In genomic region chr18:54684786-54685185, GRCh38 we compare ENCODE assay signal across 12 cellular contexts.
DNase-seq lines count a peak whose midpoint lies in the region; TF ChIP-seq lines count a peak whose summit lies in the region.
"Had no signal": no experiment of that assay in that cellular context is flagged by ENCODE, and none has a peak within 500 bp of the region (broad histone marks: within the 10 kb centered on the region; RNA-seq: fewer than 3 reads in every experiment).

No MANE protein-coding gene starts in this region.

- H3K4me1 Mint-ChIP-seq in endothelial cell (ENCODE audit: unreplicated experiment) (no peaks in the 10 kb centered on the region), mesothelial cell of epicardium (peaks cover 5% of the 10 kb centered on the region)
- H3K4me1 Mint-ChIP-seq: CD14-positive monocyte had no signal

- H2AFZ ChIP-seq in mesenchymal stem cell (ENCODE audit: low read depth, low read length), result no peak overlapping the region

- no peak overlapping the region for H3K14ac ChIP-seq in mesenchymal stem cell (ENCODE audit: low read length in 2 of 2)

- H3K27ac Mint-ChIP-seq in endothelial cell (ENCODE audit: unreplicated experiment) (no peak overlapping the region), mesothelial cell of epicardium (no peak overlapping the region)
- H3K27ac Mint-ChIP-seq: CD14-positive monocyte had no signal

- H3K27me3 Mint-ChIP-seq in endothelial cell (ENCODE audit: unreplicated experiment), result no peaks in the 10 kb centered on the region
- no peaks in the 10 kb centered on the region for H3K27me3 Mint-ChIP-seq in mesothelial cell of epicardium (ENCODE audit: low read depth)

- CTCF ChIA-PET in HEK293T (lab: Yijun Ruan, JAX), result no interaction called here

- H2BK5ac ChIP-seq in mesenchymal stem cell (ENCODE audit: low read depth, low read length, poor library complexity, severe bottlenecking), result no peak overlapping the region

- H3K36me3 ChIP-seq in mesenchymal stem cell (ENCODE audit: control insufficient read depth in 1 of 2, insufficient read depth in 2 of 2, low read depth in 1 of 2, low read length in 2 of 2) (no peaks in the 10 kb centered on the region), tibial artery (no peaks in the 10 kb centered on the region)
- H3K36me3 ChIP-seq: uterus had no signal

- no peak overlapping the region for H2AK5ac ChIP-seq in mesenchymal stem cell (ENCODE audit: low read length, severe bottlenecking)

- H3K4me3 ChIP-seq in AG10803 (ENCODE audit: low read length) (no peak overlapping the region), mesenchymal stem cell (ENCODE audit: insufficient read depth in 1 of 2, low read depth in 1 of 2, low read length in 2 of 2) (peak overlapping the region in 1 of 2 experiments; percentile 41), tibial artery (no peak overlapping the region)
- H3K4me3 ChIP-seq: smooth muscle cell, uterus had no signal

- no peak overlapping the region for H2BK120ac ChIP-seq in mesenchymal stem cell (ENCODE audit: low read depth, low read length)

- H4K8ac ChIP-seq in mesenchymal stem cell (ENCODE audit: low read length), result no peak overlapping the region

- TF ChIP-seq CTCF in AG10803 (conservative IDR thresholded peaks at IDR 0.05; ENCODE audit: low read length) (no peak), endothelial cell (IDR thresholded peaks at IDR 0.05; ENCODE audit: unreplicated experiment) (no peak), tibial artery (IDR thresholded peaks at IDR 0.05) (no peak), mesothelial cell of epicardium (IDR thresholded peaks at IDR 0.05; ENCODE audit: unreplicated experiment) (no peak)

- no peak overlapping the region for H3K23ac ChIP-seq in mesenchymal stem cell (ENCODE audit: low read length in 2 of 2)

- H3K36me3 Mint-ChIP-seq in endothelial cell (ENCODE audit: low read depth, unreplicated experiment) (no peaks in the 10 kb centered on the region), mesothelial cell of epicardium (no peaks in the 10 kb centered on the region)
- H3K36me3 Mint-ChIP-seq: CD14-positive monocyte had no signal

- 3% methylated on average over 4 of the region's 6 CpGs for WGBS in mesenchymal stem cell

- intact Hi-C loops in tibial artery (cut with DNase I; ENCODE audit: low total_unique reads), result no loop called here

- H3K4me2 ChIP-seq in mesenchymal stem cell (ENCODE audit: low read length, poor library complexity, severe bottlenecking), result no peak overlapping the region
- H3K4me2 ChIP-seq: smooth muscle cell had no signal

- H2BK12ac ChIP-seq in mesenchymal stem cell (ENCODE audit: low read length in 2 of 2), result no peak overlapping the region

- H3K4me1 ChIP-seq in mesenchymal stem cell (ENCODE audit: control insufficient read depth, insufficient read depth, low read depth, low read length), result no peaks in the 10 kb centered on the region
- no peaks in the 10 kb centered on the region for H3K4me1 ChIP-seq in tibial artery
- H3K4me1 ChIP-seq: uterus had no signal

- H3K4me3 Mint-ChIP-seq in endothelial cell (ENCODE audit: unreplicated experiment) (no peak overlapping the region), mesothelial cell of epicardium (no peak overlapping the region)

- peak overlapping the region; percentile 53 for H3K9ac ChIP-seq in mesenchymal stem cell (ENCODE audit: low read length)

- no peak overlapping the region for H3K4ac ChIP-seq in mesenchymal stem cell (ENCODE audit: low read depth in 1 of 2, low read length in 2 of 2)

- no peak overlapping the region for H2BK15ac ChIP-seq in mesenchymal stem cell (ENCODE audit: low read depth, poor library complexity, severe bottlenecking)

- H4K91ac ChIP-seq in mesenchymal stem cell (ENCODE audit: low read length), result no peak overlapping the region

- no peak overlapping the region for H3K18ac ChIP-seq in mesenchymal stem cell (ENCODE audit: low read depth in 1 of 2, low read length in 2 of 2)

- DNase-seq in AG10803 (ENCODE audit: low read depth) (peak; percentile 29), HEK293T (ENCODE audit: extremely low spot score) (peak; percentile 18), endothelial cell (ENCODE audit: low spot score) (peak; percentile 22), mesenchymal stem cell (peak; percentile 88), tibial artery (no peak), HT-29 (ENCODE audit: low spot score) (no peak), mesothelial cell of epicardium (ENCODE audit: low spot score in 2 of 2, unreplicated experiment in 2 of 2) (no peak), NCI-H226 (no peak)
- DNase-seq: NCI-H187 treated with DMSO at 0.1 percent for 48 hours, uterus had no signal

- no peaks in the 10 kb centered on the region for H3K79me1 ChIP-seq in mesenchymal stem cell (replicated peaks; ENCODE audit: low read length, poor library complexity, severe bottlenecking)

- POLR2A ChIA-PET in HEK293T (lab: Yijun Ruan, JAX), result no interaction called here

- H3K27me3 ChIP-seq in mesenchymal stem cell (ENCODE audit: control insufficient read depth in 1 of 2, insufficient read depth in 1 of 2, low read length in 2 of 2) (no peaks in the 10 kb centered on the region), tibial artery (no peaks in the 10 kb centered on the region)
- H3K27me3 ChIP-seq: uterus had no signal

- H3K9me3 Mint-ChIP-seq in endothelial cell (ENCODE audit: unreplicated experiment) (no peaks in the 10 kb centered on the region), mesothelial cell of epicardium (peaks cover 4% of the 10 kb centered on the region)

- no peaks in the 10 kb centered on the region for H3K9me3 ChIP-seq in mesenchymal stem cell (ENCODE audit: control insufficient read depth, low read length)
- no peaks in the 10 kb centered on the region for H3K9me3 ChIP-seq in tibial artery
- H3K9me3 ChIP-seq: uterus had no signal

- H3K27ac ChIP-seq in mesenchymal stem cell (ENCODE audit: low read length, poor library complexity, severe bottlenecking) (no peak overlapping the region), tibial artery (no peak overlapping the region)
- H3K27ac ChIP-seq: uterus had no signal

TF ChIP-seq in HEK293T, 16 proteins besides CTCF, POLR2A, EP300 and RAD21:
- no peak for TF ChIP-seq ZNF384 (IDR thresholded peaks at IDR 0.05)
- no peak for TF ChIP-seq TARDBP (IDR thresholded peaks at IDR 0.05)

Comparison
In these comparisons a context has a peak if more than half of its experiments do, and no peak if none do; other contexts are left out.
1. DNase-seq: peak in AG10803 (single experiment), HEK293T (single experiment), endothelial cell (single experiment) and mesenchymal stem cell (single experiment); none in tibial artery (0 of 2), HT-29 (single experiment), mesothelial cell of epicardium (0 of 2) and NCI-H226 (single experiment).